ENCODE assay signal across 8 cellular contexts in the genomic region with DNA sequence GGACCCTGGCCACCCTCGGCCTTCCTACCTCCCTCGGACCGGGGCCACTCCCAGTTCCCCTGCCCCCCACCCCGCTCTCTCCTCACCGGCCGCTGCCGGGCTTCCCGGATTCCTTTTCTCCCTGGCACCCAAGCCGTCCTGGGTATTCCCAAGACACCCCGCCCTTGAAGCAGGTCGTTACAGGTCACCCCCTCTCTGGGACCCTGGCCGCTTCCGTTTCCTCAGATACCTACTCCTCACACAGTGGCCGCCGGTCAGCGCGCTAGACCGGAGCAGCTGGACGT. TPM values are rescaled to one million over a fixed set of nuclear protein-coding genes. Genes with fewer than 3 reads are reported as not detected.
A peak's percentile ranks its signal among the peaks of the same experiment; 100 is the strongest.
DNase-seq lines count a peak whose midpoint lies in the region; ATAC-seq and TF ChIP-seq lines count a peak whose summit lies in the region.

No MANE protein-coding gene starts in this region.

- H3K36me3 ChIP-seq in SU-DHL-6 (ENCODE audit: low read length): no peaks in the 10 kb centered on the region

- H2AFZ ChIP-seq in SU-DHL-6 (ENCODE audit: low read depth, low read length, severe bottlenecking): peak overlapping the region; percentile 83

- H4K20me1 ChIP-seq in SU-DHL-6 (ENCODE audit: low read depth, low read length): peaks cover 5% of the 10 kb centered on the region

- H3F3A ChIP-seq in SU-DHL-6 (ENCODE audit: insufficient read depth): peaks cover 23% of the 10 kb centered on the region

- TF ChIP-seq CTCF in AG04449 (IDR thresholded peaks at IDR 0.05; ENCODE audit: insufficient read depth, low read length, missing control alignments) (no peak), SU-DHL-6 (IDR thresholded peaks at IDR 0.05; ENCODE audit: insufficient read depth, low read length, poor library complexity, severe bottlenecking) (no peak), osteocyte (IDR thresholded peaks at IDR 0.05) (no peak), GM10266 (IDR thresholded peaks at IDR 0.05; ENCODE audit: control insufficient read depth, insufficient read depth, low read depth, missing control alignments) (no peak)

- peak overlapping the region; percentile 98 for H3K4me3 Mint-ChIP-seq in osteocyte (ENCODE audit: unreplicated experiment)

- H3K9me3 ChIP-seq in SU-DHL-6 (ENCODE audit: insufficient read depth, low read length): no peaks in the 10 kb centered on the region

- H3K9me3 Mint-ChIP-seq in osteocyte (ENCODE audit: unreplicated experiment): no peaks in the 10 kb centered on the region

- peak overlapping the region; percentile 96 for H3K27ac Mint-ChIP-seq in osteocyte (ENCODE audit: unreplicated experiment)

- peak overlapping the region; percentile 78 for H3K9ac ChIP-seq in SU-DHL-6 (ENCODE audit: low read length)

- H3K9me2 ChIP-seq in SU-DHL-6 (replicated peaks; ENCODE audit: insufficient read depth, low read length): no peaks in the 10 kb centered on the region

- no peaks in the 10 kb centered on the region for H3K27me3 ChIP-seq in SU-DHL-6 (ENCODE audit: low read length)

- H3K27ac ChIP-seq in SU-DHL-6 (ENCODE audit: low read depth, low read length): no peak overlapping the region

- CTCF ChIA-PET in AG04449 (lab: Yijun Ruan, JAX): interaction anchor here (1.4 to 2.1 kb wide), 3 partner anchors 14 to 163 kb away, joined by 4 to 9 read pairs (median 6); no protein-coding TSS in a partner anchor

- H3K79me2 ChIP-seq in SU-DHL-6 (ENCODE audit: insufficient read depth, low read length): peaks cover 12% of the 10 kb centered on the region; the same call in 1 of the 2 replicates

- DNase-seq in AG04449 (ENCODE audit: low read depth, low spot score) (no peak), osteocyte (ENCODE audit: extremely low spot score, unreplicated experiment) (peak; percentile 84), GM10266 (ENCODE audit: extremely low spot score) (no peak), epidermal melanocyte (ENCODE audit: insufficient read length, low spot score) (no peak)
- no peak for DNase-seq in NK-92 treated with Interleukin-12 subunit alpha and Interleukin-12 subunit beta, amount 100 ng/mL, for 24 hours (lab: John Stamatoyannopoulos, UW)

- ATAC-seq in GM21423 (IDR thresholded peaks at IDR 0.05; ENCODE audit: unreplicated experiment): peak; percentile 1
- peak; percentile 3 for ATAC-seq in esophagus mucosa

- no peaks in the 10 kb centered on the region for H3K27me3 Mint-ChIP-seq in osteocyte (ENCODE audit: unreplicated experiment)

- H3K36me3 Mint-ChIP-seq in osteocyte (ENCODE audit: unreplicated experiment): no peaks in the 10 kb centered on the region

- POLR2A ChIA-PET in AG04449 (lab: Yijun Ruan, JAX): interaction anchor here (1.4 kb wide), 1 partner anchor 33 kb away, joined by 4 read pairs; a partner anchor contains a TSS

- H3K4me1 Mint-ChIP-seq in osteocyte (ENCODE audit: unreplicated experiment): peaks cover 45% of the 10 kb centered on the region

- H3K4me2 ChIP-seq in SU-DHL-6 (ENCODE audit: low read depth, low read length, poor library complexity, severe bottlenecking): peak overlapping the region; percentile 91

- H3K4me3 ChIP-seq in AG04449 (ENCODE audit: low read depth, low read length): peak overlapping the region; percentile 79
- peak overlapping the region; percentile 66 for H3K4me3 ChIP-seq in SU-DHL-6 (ENCODE audit: insufficient read depth, low read length, poor library complexity, severe bottlenecking)

RNA-seq across cellular contexts. Expression of a gene that starts 0.5 kb away (rescaled TPM):
- 49.2 TPM for total RNA-seq in esophagus mucosa
- total RNA-seq in osteocyte: 72.7 and 73.7 TPM in 2 replicates

RNA-seq across cellular contexts. Expression of a gene that starts 32.9 kb away (rescaled TPM):
- total RNA-seq in esophagus mucosa (7.1 TPM), osteocyte (14.8 and 16.3 TPM in 2 replicates)
